9 cellular contexts compared by ENCODE assay signal in genomic region chr19:48506138-48506733, GRCh38. TPM values are rescaled to one million over a fixed set of nuclear protein-coding genes. Genes with fewer than 3 reads are reported as not detected.
DNase-seq lines count a peak whose midpoint lies in the region; ATAC-seq and TF ChIP-seq lines count a peak whose summit lies in the region.
"Had no signal": no experiment of that assay in that cellular context is flagged by ENCODE, and none has a peak within 500 bp of the region (broad histone marks: within the 10 kb centered on the region; RNA-seq: fewer than 3 reads in every experiment).

No MANE protein-coding gene starts in this region.

- CTCF ChIA-PET in IMR-90 (lab: Yijun Ruan, JAX) = interaction anchor here (0.6 to 2.1 kb wide), 6 partner anchors 54 to 408 kb away, joined by 3 to 24 read pairs (median 6); no protein-coding TSS in a partner anchor

- intact Hi-C loops in IMR-90 (cut with micrococcal nuclease) (loop anchor here (1.0 kb wide), 1 partner anchor 78 kb away; no protein-coding TSS in a partner anchor), vagina (cut with DNase I) (no loop called here)

- H3K27me3 ChIP-seq in DND-41 (ENCODE audit: insufficient read depth, low read length, poor library complexity) = no peaks in the 10 kb centered on the region
- peaks cover 23% of the 10 kb centered on the region for H3K27me3 ChIP-seq in IMR-90 (ENCODE audit: control insufficient read depth, insufficient read depth, low read length)
- H3K27me3 ChIP-seq in vagina = peaks cover under 1% of the 10 kb centered on the region

- no peak overlapping the region for H2BK120ac ChIP-seq in IMR-90 (ENCODE audit: low read depth, low read length)

- H3K27ac ChIP-seq in DND-41 (ENCODE audit: low read length) (no peak overlapping the region), IMR-90 (ENCODE audit: insufficient read depth, low read length) (no peak overlapping the region), vagina (no peak overlapping the region)

- H3K4me2 ChIP-seq in DND-41 (ENCODE audit: insufficient read depth, low read length) (no peak overlapping the region), IMR-90 (ENCODE audit: low read depth, low read length) (no peak overlapping the region)

- H4K20me1 ChIP-seq in DND-41 (ENCODE audit: insufficient read depth, low read length) (no peaks in the 10 kb centered on the region), IMR-90 (ENCODE audit: insufficient read depth, low read length) (no peaks in the 10 kb centered on the region)

- H3K36me3 ChIP-seq in DND-41 (ENCODE audit: insufficient read depth, low read length) (no peaks in the 10 kb centered on the region), IMR-90 (ENCODE audit: control insufficient read depth, insufficient read depth, low read length) (no peaks in the 10 kb centered on the region), vagina (no peaks in the 10 kb centered on the region)

- H3K4me3 ChIP-seq in DND-41 (ENCODE audit: low read depth in 1 of 2, low read length in 2 of 2) (no peak overlapping the region), IMR-90 (ENCODE audit: insufficient read depth, low read depth, low read length) (no peak overlapping the region), vagina (no peak overlapping the region)

- no peaks in the 10 kb centered on the region for H3K79me1 ChIP-seq in IMR-90 (ENCODE audit: low read depth in 1 of 2, low read length in 2 of 2)

- H2AK5ac ChIP-seq in IMR-90 (ENCODE audit: low read depth, low read length) = no peak overlapping the region

- TF ChIP-seq CTCF in DND-41 (IDR thresholded peaks at IDR 0.05; ENCODE audit: borderline replicate concordance, extremely low read depth, low read length, poor library complexity, severe bottlenecking) (peak; percentile 61), IMR-90 (conservative IDR thresholded peaks at IDR 0.05; ENCODE audit: low read depth, low read length) (peak; percentile 73), vagina (IDR thresholded peaks at IDR 0.05) (peak in 2 of 3 experiments; percentile 24 to 35)

- BruUV-seq in IMR-90 (replicated peaks; lab: Mats Ljungman, UMichigan) = no TSS peak

- H2BK15ac ChIP-seq in IMR-90 (ENCODE audit: low read depth, low read length) = no peak overlapping the region

- in situ Hi-C loops in IMR-90 (cut with MboI; ENCODE audit: low sequenced_read_pairs) = loop anchor here (5.0 kb wide), 1 partner anchor 76 kb away; no protein-coding TSS in a partner anchor

- no peaks in the 10 kb centered on the region for H3K79me2 ChIP-seq in DND-41 (ENCODE audit: insufficient read depth, low read length)

- H4K91ac ChIP-seq in IMR-90 (ENCODE audit: insufficient read depth, low read depth, low read length) = no peak overlapping the region

- H3K4me1 ChIP-seq in DND-41 (ENCODE audit: insufficient read depth, low read length) = peaks cover 13% of the 10 kb centered on the region
- H3K4me1 ChIP-seq in IMR-90 (ENCODE audit: control insufficient read depth, insufficient read depth, low read length) = peaks cover 3% of the 10 kb centered on the region; the same call in 1 of the 2 replicates
- peaks cover 7% of the 10 kb centered on the region for H3K4me1 ChIP-seq in vagina

- no CpG with 5 or more reads among the region's 5 CpGs for WGBS in IMR-90 (ENCODE audit: extremely low coverage in 2 of 2, insufficient read length in 1 of 2), 2 experiments

- no peak for DNase-seq in DND-41
- DNase-seq in IMR-90 = peak; percentile 47
- peak; percentile 54 for DNase-seq in SKM-1 (lab: John Stamatoyannopoulos, UW; ENCODE audit: unreplicated experiment)
- peak; percentile 58 for DNase-seq in glomerular visceral epithelial cell (ENCODE audit: extremely low spot score)
- DNase-seq in vagina (ENCODE audit: extremely low spot score in 2 of 2) = no peak

- no peak overlapping the region for H2AK9ac ChIP-seq in IMR-90 (replicated peaks; ENCODE audit: low read depth, low read length, poor library complexity)

- H3K9me3 ChIP-seq in DND-41 (ENCODE audit: insufficient read depth, low read length, severe bottlenecking) (no peaks in the 10 kb centered on the region), IMR-90 (ENCODE audit: control insufficient read depth, insufficient read depth, low read length) (no peaks in the 10 kb centered on the region), vagina (no peaks in the 10 kb centered on the region)

- H3K18ac ChIP-seq in IMR-90 (ENCODE audit: low read depth, low read length) = no peak overlapping the region

- peak; percentile 47 for ATAC-seq in DND-41 (ENCODE audit: insufficient read depth, low read depth)
- peak; percentile 19; the same call in 1 of the 2 replicates for ATAC-seq in IMR-90 (ENCODE audit: low read depth)
- no peak for ATAC-seq in HG02623 (IDR thresholded peaks at IDR 0.05; ENCODE audit: unreplicated experiment)
- ATAC-seq in HG03520 (IDR thresholded peaks at IDR 0.05; ENCODE audit: unreplicated experiment) = no peak

- no peak overlapping the region for H3K14ac ChIP-seq in IMR-90 (replicated peaks; ENCODE audit: low read depth, low read length)

- H3K9me1 ChIP-seq in IMR-90 (ENCODE audit: insufficient read depth, low read length) = no peaks in the 10 kb centered on the region

- no peak overlapping the region for H4K8ac ChIP-seq in IMR-90 (ENCODE audit: low read depth in 2 of 2, low read length in 2 of 2)

- TF ChIP-seq RAD21 in IMR-90 (IDR thresholded peaks at IDR 0.05; ENCODE audit: low read length) = peak; percentile 83

- no peak overlapping the region for H3K4ac ChIP-seq in IMR-90 (ENCODE audit: low read depth, low read length)

- H2BK5ac ChIP-seq in IMR-90 (ENCODE audit: low read depth, low read length, poor library complexity, severe bottlenecking) = no peak overlapping the region

- no peak overlapping the region for H3K56ac ChIP-seq in IMR-90 (ENCODE audit: extremely low read depth, insufficient read depth, low read length)

- POLR2A ChIA-PET in IMR-90 (lab: Charles Lee; ENCODE audit: unreplicated experiment) = no interaction called here

- dilution Hi-C loops in IMR-90 (cut with HindIII; ENCODE audit: low sequenced_read_pairs, unreplicated experiment) = no loop called here

- H2BK20ac ChIP-seq in IMR-90 (ENCODE audit: low read depth, low read length) = no peak overlapping the region

- no peak overlapping the region for H4K5ac ChIP-seq in IMR-90 (ENCODE audit: low read depth, low read length)

- H3K23ac ChIP-seq in IMR-90 (ENCODE audit: low read depth, low read length) = no peak overlapping the region

- TF ChIP-seq POLR2A in IMR-90 (IDR thresholded peaks at IDR 0.05; ENCODE audit: low read depth, low read length) (no peak), vagina (IDR thresholded peaks at IDR 0.05) (no peak)

- H3K9ac ChIP-seq in DND-41 (ENCODE audit: low read depth, low read length) = no peak overlapping the region
- H3K9ac ChIP-seq in IMR-90 (ENCODE audit: low read depth, low read length) = no peak overlapping the region

- H2AFZ ChIP-seq in DND-41 (ENCODE audit: low read depth, low read length) = no peak overlapping the region
- peak overlapping the region; percentile 56 for H2AFZ ChIP-seq in IMR-90 (replicated peaks; ENCODE audit: low read length, poor library complexity)

TF ChIP-seq in IMR-90, 13 proteins besides CTCF, POLR2A, EP300 and RAD21:
- TF ChIP-seq MXI1 (IDR thresholded peaks at IDR 0.05; ENCODE audit: borderline replicate concordance, low read depth, low read length) (no peak), SMC3 (IDR thresholded peaks at IDR 0.05; ENCODE audit: low read depth, low read length) (peak; percentile 90), MAZ (IDR thresholded peaks at IDR 0.05; ENCODE audit: borderline replicate concordance, low read depth, low read length) (no peak), NFE2L2 (IDR thresholded peaks at IDR 0.05; ENCODE audit: low read depth, low read length) (no peak), CHD1 (IDR thresholded peaks at IDR 0.05; ENCODE audit: low read depth, low read length) (no peak)
TF ChIP-seq in IMR-90: peak in this region for 1.

RNA-seq across cellular contexts. Expression of gene LMTK3, which starts 5.4 kb away (rescaled TPM):
- total RNA-seq in IMR-90 (2012; rRNA removed) (0.18 TPM in 1 of 2 replicates, not detected in the other), vagina (1.7 TPM)
- polyA plus RNA-seq in IMR-90 (2012; rRNA removed) = 0.60 and 0.87 TPM in 2 replicates
- polyA plus RNA-seq in IMR-90 (2012; cell fraction: cytosol; rRNA removed) = 0.70 and 0.79 TPM in 2 replicates
- polyA plus RNA-seq in IMR-90 (2012; cell fraction: nucleus; rRNA removed; ENCODE audit: low replicate concordance) = 2.9 and 5.0 TPM in 2 replicates

RNA-seq across cellular contexts. Expression of gene CYTH2, which starts 37.1 kb away (rescaled TPM):
- total RNA-seq in IMR-90 (2012; rRNA removed) (35.8 and 38.3 TPM in 2 replicates), vagina (87.2 TPM)
- 56.1 and 62.0 TPM in 2 replicates for polyA plus RNA-seq in IMR-90 (2012; rRNA removed)
- polyA plus RNA-seq in IMR-90 (2012; cell fraction: cytosol; rRNA removed) = 49.6 and 59.9 TPM in 2 replicates
- polyA plus RNA-seq in IMR-90 (2012; cell fraction: nucleus; rRNA removed; ENCODE audit: low replicate concordance) = 149 and 158 TPM in 2 replicates

RNA-seq across cellular contexts. Expression of gene SULT2B1, which starts 45.7 kb away (rescaled TPM):
- total RNA-seq in IMR-90 (2012; rRNA removed) (not detected in 2 replicates), vagina (43.0 TPM)
- polyA plus RNA-seq in IMR-90 (2012; rRNA removed) = 0.09 TPM in 1 of 2 replicates, not detected in the other
- polyA plus RNA-seq in IMR-90 (2012; cell fraction: cytosol; rRNA removed) = 0.08 TPM in 1 of 2 replicates, not detected in the other
- 0.13 and 0.23 TPM in 2 replicates for polyA plus RNA-seq in IMR-90 (2012; cell fraction: nucleus; rRNA removed; ENCODE audit: low replicate concordance)
- total RNA-seq: mononuclear cell, T-cell had no signal

RNA-seq across cellular contexts. Expression of gene KCNJ14, which starts 50.9 kb away (rescaled TPM):
- under 0.01 and 0.18 TPM in 2 replicates for total RNA-seq in IMR-90 (2012; rRNA removed)
- 0.34 and 0.39 TPM in 2 replicates for polyA plus RNA-seq in IMR-90 (2012; rRNA removed)
- polyA plus RNA-seq in IMR-90 (2012; cell fraction: cytosol; rRNA removed) = 0.11 and 0.29 TPM in 2 replicates
- polyA plus RNA-seq in IMR-90 (2012; cell fraction: nucleus; rRNA removed; ENCODE audit: low replicate concordance) = 2.0 and 4.1 TPM in 2 replicates
- total RNA-seq in vagina = 3.7 TPM

Comparison
In these comparisons a context has a peak if more than half of its experiments do, and no peak if none do; other contexts are left out.
1. ATAC-seq: peak in DND-41 (single experiment) and IMR-90 (single experiment); none in HG02623 (single experiment) and HG03520 (single experiment).
2. DNase-seq: peak in IMR-90 (single experiment), SKM-1 (single experiment) and glomerular visceral epithelial cell (single experiment); none in DND-41 (single experiment) and vagina (0 of 2).
3. RNA of gene SULT2B1, which starts 45.7 kb away (total RNA-seq): 43.0 TPM in vagina (single experiment); not detected in IMR-90; every median in the first group is over 10 times any median in the second.
4. Peak in every context shown above with its lines, with median percentiles within 50 percentile points of each other: CTCF ChIP-seq.